Comparison of ENCODE assay signal across 16 cellular contexts in genomic region chr2:97950329-97951154, GRCh38. TPM values are rescaled to one million over a fixed set of nuclear protein-coding genes. Genes with fewer than 3 reads are reported as not detected.
DNase-seq lines count a peak whose midpoint lies in the region; ATAC-seq, FAIRE-seq and TF ChIP-seq lines count a peak whose summit lies in the region.
"Had no signal": no experiment of that assay in that cellular context is flagged by ENCODE, and none has a peak within 500 bp of the region (broad histone marks: within the 10 kb centered on the region; RNA-seq: fewer than 3 reads in every experiment).

No MANE protein-coding gene starts in this region.

- intact Hi-C loops in psoas muscle (cut with DNase I) (no loop called here), prostate gland (cut with DNase I) (no loop called here)

- H3K36me3 ChIP-seq in fibroblast of lung (ENCODE audit: control insufficient read depth, insufficient read depth, low read length) (no peaks in the 10 kb centered on the region), psoas muscle (ENCODE audit: insufficient read depth in 1 of 2, low read depth in 1 of 2) (no peaks in the 10 kb centered on the region), prostate gland (no peaks in the 10 kb centered on the region)

- DNase-seq in RCC 7860 (ENCODE audit: low spot score) (peak; percentile 81), fibroblast of lung (ENCODE audit: low read depth in 2 of 2) (peak; percentile 79 to 96), psoas muscle (no peak), prostate gland (ENCODE audit: low spot score) (no peak)
- no peak for DNase-seq in activated naive CD4-positive, alpha-beta T cell treated with anti-CD3 and anti-CD28 coated beads, Interleukin-2, amount 10 ng/mL, durations not matched to agents 7 days and 5 days
- DNase-seq in activated CD8-positive, alpha-beta memory T cell treated with anti-CD3 and anti-CD28 coated beads, Interleukin-2, amount 50 U/mL, for 48 hours, result no peak
- DNase-seq: activated CD8-positive, alpha-beta memory T cell treated with anti-CD3 and anti-CD28 coated beads, Interleukin-2, amount 50 U/mL, for 4 hours; dorsolateral prefrontal cortex; immature natural killer cell; NCI-H446; small intestine had no signal

- H3K9me3 Mint-ChIP-seq in activated naive CD4-positive, alpha-beta T cell treated with anti-CD3 and anti-CD28 coated beads, Interleukin-2, amount 10 ng/mL, durations not matched to agents 7 days and 5 days, result no peaks in the 10 kb centered on the region
- H3K9me3 Mint-ChIP-seq: immature natural killer cell; stimulated activated effector memory CD8-positive, alpha-beta T cell treated with anti-CD3 and anti-CD28 coated beads, Interleukin-12 subunit alpha, Interleukin-12 subunit beta, amount 100 ng/mL, for 72 hours had no signal

- H3K79me2 ChIP-seq in fibroblast of lung (ENCODE audit: control insufficient read depth, insufficient read depth, low read length), result peaks cover 63% of the 10 kb centered on the region

- CTCF ChIA-PET in activated naive CD4-positive, alpha-beta T cell treated with anti-CD3 and anti-CD28 coated beads, Interleukin-2, amount 10 ng/mL, durations not matched to agents 7 days and 5 days (lab: Charles Lee), result no interaction called here

- peak overlapping the region; percentile 46 for H3K4me2 ChIP-seq in fibroblast of lung (ENCODE audit: extremely low read depth, insufficient read depth, low read length)

- H3K4me3 ChIP-seq in fibroblast of lung (replicated peaks in 1 of 4; ENCODE audit: control extremely low read depth in 1 of 4, insufficient read depth in 1 of 4, low read depth in 3 of 4, low read length in 4 of 4), result no peak overlapping the region
- no peak overlapping the region for H3K4me3 ChIP-seq in psoas muscle
- H3K4me3 ChIP-seq in prostate gland, result no peak overlapping the region
- H3K4me3 ChIP-seq: dorsolateral prefrontal cortex had no signal

- 53 to 58% (median 53%) methylated on average over 3 of the region's 3 CpGs for WGBS in psoas muscle, 3 donors
- WGBS in prostate gland, result 70% methylated on average over 3 of the region's 3 CpGs

- H3K4me1 Mint-ChIP-seq in activated naive CD4-positive, alpha-beta T cell treated with anti-CD3 and anti-CD28 coated beads, Interleukin-2, amount 10 ng/mL, durations not matched to agents 7 days and 5 days, result peaks cover 5% of the 10 kb centered on the region

- no peak for TF ChIP-seq POLR2A in prostate gland (IDR thresholded peaks at IDR 0.05)

- no peak overlapping the region for H3K9ac ChIP-seq in fibroblast of lung (ENCODE audit: insufficient read depth, low read length)

- no peak overlapping the region for H2AFZ ChIP-seq in fibroblast of lung (ENCODE audit: low read length)

- H3K27ac ChIP-seq in fibroblast of lung (ENCODE audit: insufficient read depth, low read length), result peak overlapping the region; percentile 64
- peak overlapping the region; percentile 50 for H3K27ac ChIP-seq in psoas muscle
- H3K27ac ChIP-seq in prostate gland, result no peak overlapping the region
- H3K27ac ChIP-seq: dorsolateral prefrontal cortex had no signal

- H3K4me1 ChIP-seq in fibroblast of lung (ENCODE audit: control insufficient read depth, extremely low read depth, insufficient read depth, low read length), result peaks cover 11% of the 10 kb centered on the region
- peaks cover 46% of the 10 kb centered on the region for H3K4me1 ChIP-seq in psoas muscle
- no peaks in the 10 kb centered on the region for H3K4me1 ChIP-seq in prostate gland (replicated peaks)

- no peak overlapping the region for H3K27ac Mint-ChIP-seq in activated naive CD4-positive, alpha-beta T cell treated with anti-CD3 and anti-CD28 coated beads, Interleukin-2, amount 10 ng/mL, durations not matched to agents 7 days and 5 days
- H3K27ac Mint-ChIP-seq: stimulated activated effector memory CD8-positive, alpha-beta T cell treated with anti-CD3 and anti-CD28 coated beads, Interleukin-12 subunit alpha, Interleukin-12 subunit beta, amount 100 ng/mL, for 72 hours had no signal

- H4K20me1 ChIP-seq in fibroblast of lung (ENCODE audit: control insufficient read depth, extremely low read depth, insufficient read depth, low read length), result no peaks in the 10 kb centered on the region

- peaks cover 8% of the 10 kb centered on the region for H3K36me3 Mint-ChIP-seq in activated naive CD4-positive, alpha-beta T cell treated with anti-CD3 and anti-CD28 coated beads, Interleukin-2, amount 10 ng/mL, durations not matched to agents 7 days and 5 days
- H3K36me3 Mint-ChIP-seq: stimulated activated effector memory CD8-positive, alpha-beta T cell treated with anti-CD3 and anti-CD28 coated beads, Interleukin-12 subunit alpha, Interleukin-12 subunit beta, amount 100 ng/mL, for 72 hours had no signal

- ATAC-seq in psoas muscle, result peak in 1 of 4 donors; percentile 34
- no peak for ATAC-seq in GM18867 (IDR thresholded peaks at IDR 0.05; ENCODE audit: unreplicated experiment)

- FAIRE-seq in G401.6 (lab: Jason Lieb, UNC) (peak; percentile 37), RCC 7860 (lab: Jason Lieb, UNC) (peak; percentile 97)
- FAIRE-seq: GM19239, HepG2, small intestine had no signal

- H3K27me3 ChIP-seq in fibroblast of lung (ENCODE audit: control insufficient read depth, insufficient read depth, low read length), result no peaks in the 10 kb centered on the region
- H3K27me3 ChIP-seq in psoas muscle (ENCODE audit: insufficient read depth in 3 of 3, low read length in 2 of 3), result no peaks in the 10 kb centered on the region
- H3K27me3 ChIP-seq in prostate gland (replicated peaks; ENCODE audit: insufficient read depth), result no peaks in the 10 kb centered on the region
- H3K27me3 ChIP-seq: dorsolateral prefrontal cortex had no signal

- H3K27me3 Mint-ChIP-seq in activated naive CD4-positive, alpha-beta T cell treated with anti-CD3 and anti-CD28 coated beads, Interleukin-2, amount 10 ng/mL, durations not matched to agents 7 days and 5 days, result no peaks in the 10 kb centered on the region

- H3K4me3 Mint-ChIP-seq in activated naive CD4-positive, alpha-beta T cell treated with anti-CD3 and anti-CD28 coated beads, Interleukin-2, amount 10 ng/mL, durations not matched to agents 7 days and 5 days, result no peak overlapping the region
- H3K4me3 Mint-ChIP-seq: immature natural killer cell; stimulated activated effector memory CD8-positive, alpha-beta T cell treated with anti-CD3 and anti-CD28 coated beads, Interleukin-12 subunit alpha, Interleukin-12 subunit beta, amount 100 ng/mL, for 72 hours had no signal

- no peaks in the 10 kb centered on the region for H3K9me3 ChIP-seq in fibroblast of lung (ENCODE audit: control insufficient read depth, insufficient read depth, low read depth, low read length)
- no peaks in the 10 kb centered on the region for H3K9me3 ChIP-seq in psoas muscle
- no peaks in the 10 kb centered on the region for H3K9me3 ChIP-seq in prostate gland

- TF ChIP-seq CTCF in fibroblast of lung (conservative IDR thresholded peaks at IDR 0.05 in 1 of 2, IDR thresholded peaks at IDR 0.05 in 1 of 2; ENCODE audit: low read depth in 1 of 2, low read length in 2 of 2) (no peak), psoas muscle (IDR thresholded peaks at IDR 0.05) (no peak), prostate gland (IDR thresholded peaks at IDR 0.05) (no peak)

RNA-seq across cellular contexts. Expression of gene TMEM131, which starts 45.2 kb away (rescaled TPM):
- 18.7 and 32.4 TPM in 2 replicates for total RNA-seq in fibroblast of lung
- polyA plus RNA-seq in fibroblast of lung, result 18.1 and 24.8 TPM in 2 replicates
- polyA plus RNA-seq in fibroblast of lung (2012), result 21.1 and 22.8 TPM in 2 replicates
- polyA minus RNA-seq in fibroblast of lung (ENCODE audit: low replicate concordance), result 71.5 and 74.8 TPM in 2 replicates
- 10 to 100 TPM; 20.1 to 33.3 (median 27.0) TPM for total RNA-seq in psoas muscle
- 10 to 100 TPM in 1 of 3 donors, 1 to 10 TPM in 2; 7.7 to 16.3 (median 7.8) TPM for polyA plus RNA-seq in psoas muscle
- total RNA-seq in prostate gland, result 10 to 100 TPM; 40.6 to 42.0 TPM

Comparison
In these comparisons a context has a peak if more than half of its experiments do, and no peak if none do; other contexts are left out.
1. DNase-seq: peak in RCC 7860 (single experiment) and fibroblast of lung (2 of 2); none in psoas muscle (0 of 2), activated naive CD4-positive, alpha-beta T cell treated with anti-CD3 and anti-CD28 coated beads, Interleukin-2, amount 10 ng/mL, durations not matched to agents 7 days and 5 days (single experiment), prostate gland (single experiment) and activated CD8-positive, alpha-beta memory T cell treated with anti-CD3 and anti-CD28 coated beads, Interleukin-2, amount 50 U/mL, for 48 hours (single experiment).
2. H3K27ac ChIP-seq: peak in fibroblast of lung (single experiment) and psoas muscle (single experiment); none in prostate gland (0 of 2).